17 cellular contexts compared by ENCODE assay signal in the genomic region with DNA sequence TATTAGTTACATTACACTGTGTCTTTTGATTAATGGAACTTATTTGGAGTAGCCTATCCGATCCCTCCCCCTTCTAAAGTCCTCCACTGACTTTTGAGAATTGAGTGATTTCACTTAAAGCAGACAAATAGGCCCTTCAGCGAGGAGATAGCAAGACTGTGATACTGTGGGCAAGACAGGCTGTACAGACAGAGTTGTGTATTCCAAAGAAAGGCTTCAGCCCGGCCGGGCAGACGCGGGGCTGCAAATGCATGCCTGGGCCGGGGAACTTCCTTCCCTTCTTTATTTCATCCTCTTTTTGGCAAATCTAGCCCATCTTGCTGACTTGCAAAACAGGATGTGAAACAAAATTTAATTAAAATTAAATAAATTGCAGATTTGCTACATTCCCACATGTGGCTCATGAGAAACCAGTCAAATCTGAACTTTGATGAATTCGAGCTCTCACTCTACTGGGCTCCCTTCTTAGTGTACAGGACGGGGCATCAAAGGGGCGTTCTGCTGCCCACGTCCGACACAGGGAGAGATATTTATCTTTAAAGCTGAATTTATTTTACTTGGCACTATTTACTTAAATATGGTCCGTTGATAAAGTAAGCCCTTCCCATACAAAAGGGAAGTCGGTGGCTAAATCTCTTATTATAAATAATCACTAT.
DNase-seq lines count a peak whose midpoint lies in the region; ATAC-seq, FAIRE-seq and TF ChIP-seq lines count a peak whose summit lies in the region.
"Had no signal": no experiment of that assay in that cellular context is flagged by ENCODE, and none has a peak within 500 bp of the region (broad histone marks: within the 10 kb centered on the region; RNA-seq: fewer than 3 reads in every experiment).

No MANE protein-coding gene starts in this region.

- H3K4me1 ChIP-seq in breast epithelium (no peaks in the 10 kb centered on the region), kidney (ENCODE audit: control insufficient read depth in 1 of 2, insufficient read depth in 1 of 2, low read depth in 1 of 2, low read length in 2 of 2) (no peaks in the 10 kb centered on the region), tibial nerve (peaks cover 0 to 65% (median 8%) of the 10 kb centered on the region in 4 donors), ascending aorta (no peaks in the 10 kb centered on the region)

- no peak for ATAC-seq in HG02759 (IDR thresholded peaks at IDR 0.05; ENCODE audit: unreplicated experiment)
- ATAC-seq: A549; CD8-positive, alpha-beta T cell had no signal

- no peak overlapping the region for H3K9ac ChIP-seq in kidney (ENCODE audit: low read length in 2 of 2)

- no peak for FAIRE-seq in kidney (lab: Jason Lieb, UNC)
- FAIRE-seq: H54 had no signal

- H3K36me3 ChIP-seq in breast epithelium (no peaks in the 10 kb centered on the region), kidney (ENCODE audit: control insufficient read depth in 1 of 2, insufficient read depth in 2 of 2, low read length in 2 of 2) (no peaks in the 10 kb centered on the region), tibial nerve (no peaks in the 10 kb centered on the region), ascending aorta (no peaks in the 10 kb centered on the region)
- H3K36me3 ChIP-seq: SJCRH30 had no signal

- no peak for TF ChIP-seq POLR2A in breast epithelium (IDR thresholded peaks at IDR 0.05)
- TF ChIP-seq POLR2A in tibial nerve (IDR thresholded peaks at IDR 0.05): no peak

- intact Hi-C loops in breast epithelium (cut with DNase I; ENCODE audit: low total_unique reads) (no loop called here), MCF 10A (cut with micrococcal nuclease) (no loop called here), kidney (cut with DNase I) (no loop called here), ascending aorta (cut with DNase I) (no loop called here)

- H3K4me3 ChIP-seq in breast epithelium: peak overlapping the region in 2 of 3 donors; percentile 37 to 53
- peak overlapping the region; percentile 58 for H3K4me3 ChIP-seq in coronary artery
- no peak overlapping the region for H3K4me3 ChIP-seq in kidney (ENCODE audit: low read length in 2 of 2)
- H3K4me3 ChIP-seq in tibial nerve: peak overlapping the region in 1 of 4 donors; percentile 37
- no peak overlapping the region for H3K4me3 ChIP-seq in ascending aorta
- H3K4me3 ChIP-seq: A549, SJCRH30 had no signal

- no peak for TF ChIP-seq EP300 in tibial nerve (IDR thresholded peaks at IDR 0.05)

- BruUV-seq in MCF 10A (replicated peaks; lab: Mats Ljungman, UMichigan): no TSS peak

- no peak overlapping the region for H3K4me3 Mint-ChIP-seq in MCF 10A (ENCODE audit: unreplicated experiment)
- H3K4me3 Mint-ChIP-seq: CD8-positive, alpha-beta T cell had no signal

- H3K27me3 ChIP-seq in breast epithelium (peaks cover 0 to 7% of the 10 kb centered on the region in 2 donors), tibial nerve (no peaks in the 10 kb centered on the region), ascending aorta (no peaks in the 10 kb centered on the region)
- H3K27me3 ChIP-seq: SJCRH30 had no signal

- H3K9me3 Mint-ChIP-seq in MCF 10A (ENCODE audit: unreplicated experiment): no peaks in the 10 kb centered on the region
- H3K9me3 Mint-ChIP-seq: CD8-positive, alpha-beta T cell had no signal

- no peaks in the 10 kb centered on the region for H3K4me1 Mint-ChIP-seq in MCF 10A (ENCODE audit: insufficient read depth, unreplicated experiment)

- 23 to 31% methylated on average over 14 of the region's 14 CpGs for WGBS in tibial nerve, 2 donors

- H3K27ac ChIP-seq in breast epithelium (peak overlapping the region in 1 of 2 donors; percentile 68), coronary artery (no peak overlapping the region), kidney (ENCODE audit: low read depth in 2 of 2, low read length in 2 of 2) (no peak overlapping the region), tibial nerve (peak overlapping the region in 3 of 4 donors; percentile 8 to 69 (median 57)), ascending aorta (no peak overlapping the region)
- H3K27ac ChIP-seq: A549, SJCRH30 had no signal

- POLR2A ChIA-PET in MCF 10A (lab: Yijun Ruan, JAX): no interaction called here

- DNase-seq in breast epithelium (ENCODE audit: low spot score in 2 of 2) (no peak), MCF 10A (ENCODE audit: unreplicated experiment) (no peak), coronary artery (ENCODE audit: low spot score) (no peak), kidney (peak; percentile 64), tibial nerve (ENCODE audit: low spot score in 2 of 2) (no peak), ascending aorta (ENCODE audit: low spot score in 2 of 2) (no peak), ACHN (no peak)
- DNase-seq: CD8-positive, alpha-beta T cell; DMS 273 treated with DMSO at 0.1 percent for 48 hours; KG1; NCI-H1930; NCI-H446 treated with DMSO at 0.1 percent for 48 hours; NCI-H748 treated with DMSO at 0.1 percent for 48 hours had no signal

- H3K9me3 ChIP-seq in breast epithelium: no peaks in the 10 kb centered on the region
- H3K9me3 ChIP-seq in kidney (ENCODE audit: control insufficient read depth in 1 of 2, low read length in 2 of 2): no peaks in the 10 kb centered on the region
- no peaks in the 10 kb centered on the region for H3K9me3 ChIP-seq in tibial nerve
- no peaks in the 10 kb centered on the region for H3K9me3 ChIP-seq in ascending aorta
- H3K9me3 ChIP-seq: A549, SJCRH30 had no signal

- TF ChIP-seq CTCF in breast epithelium (IDR thresholded peaks at IDR 0.05): no peak
- no peak for TF ChIP-seq CTCF in MCF 10A (IDR thresholded peaks at IDR 0.05; ENCODE audit: unreplicated experiment)
- no peak for TF ChIP-seq CTCF in coronary artery (IDR thresholded peaks at IDR 0.05)
- no peak for TF ChIP-seq CTCF in kidney (IDR thresholded peaks at IDR 0.05; ENCODE audit: borderline replicate concordance, extremely low read depth, insufficient read depth)
- TF ChIP-seq CTCF in tibial nerve (IDR thresholded peaks at IDR 0.05): no peak
- TF ChIP-seq CTCF in ascending aorta (IDR thresholded peaks at IDR 0.05): no peak

- H3K27me3 Mint-ChIP-seq in MCF 10A (ENCODE audit: insufficient read depth, unreplicated experiment): peaks cover 16% of the 10 kb centered on the region

- CTCF ChIA-PET in MCF 10A (lab: Yijun Ruan, JAX): interaction anchor here (0.6 to 6.8 kb wide), 6 partner anchors 12 to 1682 kb away, joined by 3 to 55 read pairs (median 3); no protein-coding TSS in a partner anchor

- H3K27ac Mint-ChIP-seq in MCF 10A (ENCODE audit: low read depth, unreplicated experiment): no peak overlapping the region
- H3K27ac Mint-ChIP-seq: CD8-positive, alpha-beta T cell had no signal

- in situ Hi-C loops in ACHN (cut with HindIII; ENCODE audit: low pct_ligation_motif_present, low pct_unique_long_range_greater_than_20kb, low sequenced_read_pairs): no loop called here

- no peaks in the 10 kb centered on the region for H3K36me3 Mint-ChIP-seq in MCF 10A (ENCODE audit: insufficient read depth, unreplicated experiment)
- H3K36me3 Mint-ChIP-seq: CD8-positive, alpha-beta T cell had no signal

Comparison
In these comparisons a context has a peak if more than half of its experiments do, and no peak if none do; other contexts are left out.
1. H3K27ac ChIP-seq: peak in tibial nerve (3 of 4); none in coronary artery (0 of 2), kidney (0 of 2) and ascending aorta (0 of 2).
2. H3K4me3 ChIP-seq: peak in breast epithelium (2 of 3) and coronary artery (single experiment); none in kidney (0 of 2) and ascending aorta (0 of 2).